Comparison of ENCODE assay signal across 6 cellular contexts in genomic region chr9:103721056-103721455, GRCh38.
"Had no signal": no experiment of that assay in that cellular context is flagged by ENCODE, and none has a peak within 500 bp of the region (broad histone marks: within the 10 kb centered on the region; RNA-seq: fewer than 3 reads in every experiment).

No MANE protein-coding gene starts in this region.

- H3K36me3 Mint-ChIP-seq: IgD-negative memory B cell had no signal

- FAIRE-seq: H1, HepG2 had no signal

- H3K27ac Mint-ChIP-seq: GM23338, IgD-negative memory B cell had no signal

- DNase-seq: H9, HCEC 1CT had no signal

- H3K4me1 Mint-ChIP-seq: GM23338, H9, IgD-negative memory B cell had no signal

- H3K4me3 Mint-ChIP-seq: GM23338, H9, IgD-negative memory B cell had no signal

- H3K4me3 ChIP-seq: GM23338 had no signal

- H3K27me3 Mint-ChIP-seq: IgD-negative memory B cell had no signal

- ATAC-seq: GM23338, HepG2 had no signal
